In genomic region chr18:48824231-48824970, GRCh38 we compare ENCODE assay signal across 16 cellular contexts.
A peak's percentile ranks its signal among the peaks of the same experiment; 100 is the strongest.
DNase-seq lines count a peak whose midpoint lies in the region; ATAC-seq, FAIRE-seq and TF ChIP-seq lines count a peak whose summit lies in the region.
"Had no signal": no experiment of that assay in that cellular context is flagged by ENCODE, and none has a peak within 500 bp of the region (broad histone marks: within the 10 kb centered on the region; RNA-seq: fewer than 3 reads in every experiment).

No MANE protein-coding gene starts in this region.

- POLR2A ChIA-PET in Panc1 (lab: Charles Lee): no interaction called here

- H3K79me2 ChIP-seq in ACC112 (ENCODE audit: control insufficient read depth, insufficient read depth, low read length, unreplicated experiment): no peaks in the 10 kb centered on the region

- H3K4me3 ChIP-seq in ACC112 (ENCODE audit: low read depth, low read length) (no peak overlapping the region), Panc1 (ENCODE audit: low read depth in 2 of 2, low read length in 2 of 2) (no peak overlapping the region), kidney (ENCODE audit: low read length in 2 of 2) (no peak overlapping the region)
- H3K4me3 ChIP-seq: dorsolateral prefrontal cortex, esophagus muscularis mucosa, pancreas had no signal

- ATAC-seq in Panc1: no peak
- ATAC-seq: pancreas; stimulated activated naive CD8-positive, alpha-beta T cell treated with anti-CD3 and anti-CD28 coated beads, Interleukin-15, amount 100 ng/mL, for 72 hours had no signal

- FAIRE-seq in kidney (lab: Jason Lieb, UNC): no peak
- FAIRE-seq: pancreas had no signal

- H3K27ac ChIP-seq in ACC112 (ENCODE audit: low read depth, low read length): peak overlapping the region; percentile 79
- no peak overlapping the region for H3K27ac ChIP-seq in Panc1 (ENCODE audit: low read length)
- H3K27ac ChIP-seq in kidney (ENCODE audit: low read depth in 2 of 2, low read length in 2 of 2): peak overlapping the region in 1 of 2 donors; percentile 33
- H3K27ac ChIP-seq: pancreas had no signal

- DNase-seq in Panc1 (ENCODE audit: low read depth, low spot score) (no peak), kidney (peak; percentile 41), progenitor cell of endocrine pancreas (ENCODE audit: low spot score, unreplicated experiment) (no peak), NCI-H2196 (lab: John Stamatoyannopoulos, UW; ENCODE audit: unreplicated experiment) (no peak), dermis blood vessel endothelial cell (no peak), DMS153 treated with DMSO at 0.1 percent for 48 hours (lab: John Stamatoyannopoulos, UW; ENCODE audit: unreplicated experiment) (no peak)
- DNase-seq in activated naive CD8-positive, alpha-beta T cell treated with anti-CD3 and anti-CD28 coated beads for 36 hours: no peak
- DNase-seq: activated naive CD4-positive, alpha-beta T cell; COR-L47; islet precursor cell; NCI-H2081 had no signal

- H3K9me3 ChIP-seq in Panc1 (ENCODE audit: control insufficient read depth, insufficient read depth, low read depth, low read length): no peaks in the 10 kb centered on the region
- peaks cover 0 to 5% of the 10 kb centered on the region in 2 donors for H3K9me3 ChIP-seq in kidney (ENCODE audit: control insufficient read depth in 1 of 2, low read length in 2 of 2)
- H3K9me3 ChIP-seq: pancreas had no signal

- in situ Hi-C loops in Panc1 (cut with HindIII; ENCODE audit: low pct_unique_long_range_greater_than_20kb, low sequenced_read_pairs): no loop called here

- H3K4me3 Mint-ChIP-seq in progenitor cell of endocrine pancreas (ENCODE audit: low read depth): no peak overlapping the region
- no peak overlapping the region for H3K4me3 Mint-ChIP-seq in activated naive CD8-positive, alpha-beta T cell treated with anti-CD3 and anti-CD28 coated beads for 36 hours
- H3K4me3 Mint-ChIP-seq: stimulated activated naive CD8-positive, alpha-beta T cell treated with anti-CD3 and anti-CD28 coated beads, Interleukin-15, amount 100 ng/mL, for 72 hours had no signal

- peaks cover 17% of the 10 kb centered on the region for H3K36me3 Mint-ChIP-seq in progenitor cell of endocrine pancreas (ENCODE audit: insufficient read depth)
- H3K36me3 Mint-ChIP-seq in activated naive CD8-positive, alpha-beta T cell treated with anti-CD3 and anti-CD28 coated beads for 36 hours: peaks cover 25% of the 10 kb centered on the region

- intact Hi-C loops in Panc1 (cut with micrococcal nuclease; ENCODE audit: unreplicated experiment) (no loop called here), kidney (cut with DNase I) (no loop called here)

- CTCF ChIA-PET in Panc1 (lab: Charles Lee): no interaction called here

- peaks cover 47% of the 10 kb centered on the region for H3K4me1 ChIP-seq in ACC112 (ENCODE audit: control insufficient read depth, insufficient read depth, low read length, unreplicated experiment)
- H3K4me1 ChIP-seq in Panc1 (ENCODE audit: control insufficient read depth, insufficient read depth, low read length): peaks cover 22% of the 10 kb centered on the region
- peaks cover 28% of the 10 kb centered on the region in 2 donors for H3K4me1 ChIP-seq in kidney (ENCODE audit: control insufficient read depth in 1 of 2, insufficient read depth in 1 of 2, low read depth in 1 of 2, low read length in 2 of 2)

- H3K9ac ChIP-seq in kidney (ENCODE audit: low read length in 2 of 2): no peak overlapping the region

- H3K4me1 Mint-ChIP-seq in progenitor cell of endocrine pancreas (ENCODE audit: low read depth): peaks cover 35% of the 10 kb centered on the region
- H3K4me1 Mint-ChIP-seq in activated naive CD8-positive, alpha-beta T cell treated with anti-CD3 and anti-CD28 coated beads for 36 hours: peaks cover 16% of the 10 kb centered on the region

- H3K9me3 Mint-ChIP-seq in progenitor cell of endocrine pancreas (ENCODE audit: low read depth): peaks cover 15% of the 10 kb centered on the region
- H3K9me3 Mint-ChIP-seq in activated naive CD8-positive, alpha-beta T cell treated with anti-CD3 and anti-CD28 coated beads for 36 hours: peaks cover 8% of the 10 kb centered on the region

- no peaks in the 10 kb centered on the region for H3K27me3 ChIP-seq in ACC112 (ENCODE audit: insufficient read depth, low read length)
- H3K27me3 ChIP-seq in Panc1 (ENCODE audit: control insufficient read depth, insufficient read depth, low read length): no peaks in the 10 kb centered on the region
- H3K27me3 ChIP-seq: dorsolateral prefrontal cortex, esophagus muscularis mucosa, pancreas had no signal

- H3K27me3 Mint-ChIP-seq in progenitor cell of endocrine pancreas: no peaks in the 10 kb centered on the region
- H3K27me3 Mint-ChIP-seq in activated naive CD8-positive, alpha-beta T cell treated with anti-CD3 and anti-CD28 coated beads for 36 hours: no peaks in the 10 kb centered on the region
- H3K27me3 Mint-ChIP-seq: stimulated activated naive CD8-positive, alpha-beta T cell treated with anti-CD3 and anti-CD28 coated beads, Interleukin-15, amount 100 ng/mL, for 72 hours had no signal

- H2AFZ ChIP-seq in ACC112 (ENCODE audit: low read length, unreplicated experiment): no peak overlapping the region

- TSS peak; percentile 50 for BruUV-seq in Panc1 (replicated peaks; lab: Mats Ljungman, UMichigan)

- H3K27ac Mint-ChIP-seq in progenitor cell of endocrine pancreas: peak overlapping the region; percentile 71
- no peak overlapping the region for H3K27ac Mint-ChIP-seq in activated naive CD8-positive, alpha-beta T cell treated with anti-CD3 and anti-CD28 coated beads for 36 hours

- H3K36me3 ChIP-seq in ACC112 (ENCODE audit: insufficient read depth, low read length) (peaks cover 13% of the 10 kb centered on the region), Panc1 (ENCODE audit: control insufficient read depth, insufficient read depth, low read length) (no peaks in the 10 kb centered on the region), kidney (ENCODE audit: control insufficient read depth in 1 of 2, insufficient read depth in 2 of 2, low read length in 2 of 2) (no peaks in the 10 kb centered on the region)
- H3K36me3 ChIP-seq: pancreas had no signal

- no peak for TF ChIP-seq CTCF in Panc1 (IDR thresholded peaks at IDR 0.05)
- TF ChIP-seq CTCF in kidney (IDR thresholded peaks at IDR 0.05; ENCODE audit: borderline replicate concordance, extremely low read depth, insufficient read depth): no peak
- no peak for TF ChIP-seq CTCF in progenitor cell of endocrine pancreas (IDR thresholded peaks at IDR 0.05; ENCODE audit: unreplicated experiment)
